In the genomic region with DNA sequence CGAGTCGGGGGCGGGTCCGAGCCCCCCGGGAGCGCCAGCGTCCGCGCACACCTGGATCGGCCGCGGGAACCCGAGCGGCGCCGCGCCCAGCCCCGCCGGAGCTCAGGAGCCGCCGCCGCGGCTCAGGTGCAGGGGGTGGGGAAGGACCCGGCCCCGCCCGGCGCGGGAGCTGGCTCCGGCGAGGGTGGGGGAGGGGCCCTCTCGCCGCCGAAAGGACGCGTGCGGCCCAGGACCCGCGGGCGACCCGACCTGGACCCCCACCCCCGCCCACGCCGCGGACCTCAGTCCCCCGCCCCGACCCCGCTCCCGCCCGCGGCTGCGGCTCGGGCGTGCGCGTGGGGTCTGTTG, we compare ENCODE assay signal across 10 cellular contexts. TPM values are rescaled to one million over a fixed set of nuclear protein-coding genes. Genes with fewer than 3 reads are reported as not detected.
DNase-seq lines count a peak whose midpoint lies in the region; ATAC-seq and TF ChIP-seq lines count a peak whose summit lies in the region.
"Had no signal": no experiment of that assay in that cellular context is flagged by ENCODE, and none has a peak within 500 bp of the region (broad histone marks: within the 10 kb centered on the region; RNA-seq: fewer than 3 reads in every experiment).

A gene (minus strand): TSS at position 144 of the 348 bp plus-strand sequence. CDS start 105,251 bp downstream, outside the sequence.

- ATAC-seq in esophagus mucosa (peak; percentile 48), HG02678 (IDR thresholded peaks at IDR 0.05; ENCODE audit: unreplicated experiment) (no peak)
- ATAC-seq: activated CD4-positive, CD25-positive, alpha-beta regulatory T cell treated with anti-CD3 and anti-CD28 coated beads, Interleukin-2, amount 50 U/mL, for 24 hours had no signal

- H3K4me3 Mint-ChIP-seq in IgD-negative memory B cell (peak within 1 kb of the TSS; percentile 63 to 82 (median 75)), nephron (peak within 1 kb of the TSS; percentile 78 to 87 (median 84))

- CTCF ChIA-PET in AG04449 (lab: Yijun Ruan, JAX): interaction anchor here (1.4 to 2.0 kb wide), 3 partner anchors 10 to 90 kb away, joined by 4 to 8 read pairs (median 4); no protein-coding TSS in a partner anchor

- no peak for DNase-seq in AG04449 (ENCODE audit: low read depth, low spot score)
- no peak for DNase-seq in stimulated activated naive CD4-positive, alpha-beta T cell (lab: John Stamatoyannopoulos, UW)
- no peak for DNase-seq in activated CD4-positive, alpha-beta T cell treated with anti-CD3 and anti-CD28 coated beads for 1 hour
- no peak for DNase-seq in NCI-H2081 (lab: John Stamatoyannopoulos, UW)

- TF ChIP-seq CTCF in AG04449 (IDR thresholded peaks at IDR 0.05; ENCODE audit: insufficient read depth, low read length, missing control alignments) (no peak), nephron (IDR thresholded peaks at IDR 0.05; ENCODE audit: unreplicated experiment in 3 of 3) (no peak)

- H3K27ac Mint-ChIP-seq in IgD-negative memory B cell: peak within 1 kb of the TSS in 1 of 3 donors; percentile 39
- H3K27ac Mint-ChIP-seq in nephron: peak within 1 kb of the TSS; percentile 91 to 96 (median 96)

- peaks cover 47% of the 10 kb centered on the region for H3K27me3 Mint-ChIP-seq in IgD-negative memory B cell
- peaks cover 92% of the 10 kb centered on the region for H3K27me3 Mint-ChIP-seq in nephron (ENCODE audit: low read depth)

- peak within 1 kb of the TSS; percentile 43 for H3K4me3 ChIP-seq in AG04449 (ENCODE audit: low read depth, low read length)

- H3K9me3 Mint-ChIP-seq in IgD-negative memory B cell (peaks cover 0 to 5% (median 0%) of the 10 kb centered on the region in 3 donors), nephron (no peaks in the 10 kb centered on the region)

- H3K36me3 Mint-ChIP-seq in IgD-negative memory B cell: peaks cover 2% of the 10 kb centered on the region
- H3K36me3 Mint-ChIP-seq in nephron (ENCODE audit: low read depth): peaks cover 3% of the 10 kb centered on the region

- H3K4me1 Mint-ChIP-seq in IgD-negative memory B cell (peaks cover 0 to 7% (median 5%) of the 10 kb centered on the region in 3 donors), nephron (peaks cover 20% of the 10 kb centered on the region)

- POLR2A ChIA-PET in AG04449 (lab: Yijun Ruan, JAX): interaction anchor here (3.1 kb wide), 1 partner anchor 35 kb away, joined by 13 read pairs; no protein-coding TSS in a partner anchor

RNA-seq across cellular contexts. Expression of the gene that starts here (rescaled TPM):
- polyA plus RNA-seq in IgD-negative memory B cell: not detected
- total RNA-seq in esophagus mucosa: 2.5 TPM
- total RNA-seq: G401 had no signal
